ENCODE assay signal across 1 cellular context in the genomic region with DNA sequence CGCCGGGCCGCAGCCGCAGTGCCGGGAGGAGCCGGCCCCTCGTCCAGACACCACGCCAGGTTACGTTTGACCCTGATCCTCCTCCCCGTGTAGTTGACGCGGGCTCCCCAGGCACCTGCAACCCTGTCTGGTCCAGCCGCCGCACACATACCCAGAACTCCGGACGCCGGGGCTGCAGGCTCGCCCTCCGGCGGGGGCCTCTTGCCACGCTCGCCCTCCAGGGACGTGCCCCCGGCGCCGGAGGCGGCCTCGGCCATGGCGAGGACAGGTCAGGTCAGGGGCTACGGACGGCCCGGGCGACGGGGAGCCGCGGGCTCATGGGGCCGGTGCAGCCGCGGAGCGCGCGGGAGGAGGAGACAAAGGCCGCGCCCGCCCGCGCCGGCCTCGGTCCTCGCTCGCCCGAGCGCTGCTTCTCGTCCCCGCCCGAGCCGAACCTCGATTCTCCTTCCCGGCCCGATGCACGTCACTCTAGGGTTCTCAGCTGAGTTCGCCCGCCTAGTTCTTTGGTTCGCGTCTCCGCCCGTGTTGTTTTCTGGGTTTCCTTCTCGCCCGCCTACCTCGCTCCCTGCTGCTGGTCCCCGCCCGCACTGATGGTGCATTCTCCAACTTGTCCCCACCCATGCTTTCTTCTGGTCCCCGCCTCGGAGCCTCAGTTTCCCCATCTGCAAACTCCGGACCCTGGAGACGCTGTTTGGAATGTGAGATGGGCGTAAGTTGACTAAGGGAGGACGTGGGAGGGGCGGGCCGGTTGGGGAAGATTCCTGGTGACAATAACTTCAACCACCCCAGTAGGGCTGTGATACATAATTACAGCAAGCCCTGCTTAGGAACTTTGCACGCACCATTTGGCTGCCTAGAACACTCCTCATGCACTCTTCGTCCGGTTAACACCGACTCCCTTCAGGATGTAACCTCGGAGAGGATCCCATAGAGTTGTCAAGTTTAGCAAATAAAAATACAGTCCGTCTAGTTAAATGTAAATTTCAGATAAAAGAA.
TF ChIP-seq lines count a peak whose summit lies in the region.

Gene ANO8, minus strand, starts transcription at position 442 of the 996 bp plus-strand sequence. Its CDS starts 185 bp downstream, at position 257.

TF ChIP-seq in K562, 482 proteins besides CTCF, POLR2A, EP300 and RAD21 (continued from another document and continues in another):
- TF ChIP-seq UBTF (IDR thresholded peaks at IDR 0.05; ENCODE audit: borderline replicate concordance in 1 of 2, low read depth in 2 of 2, low read length in 2 of 2) (peak; percentile 91 to 99), GTF3C2 (IDR thresholded peaks at IDR 0.05; ENCODE audit: borderline replicate concordance, extremely low read depth, insufficient read length) (no peak), MXI1 (IDR thresholded peaks at IDR 0.05; ENCODE audit: low read depth, low read length) (peak; percentile 62; the same call in 1 of the 2 replicates), KDM1A (IDR thresholded peaks at IDR 0.05) (0 out of 4 replicates have a peak, but pooled peaks of 1 of the 2 experiments have one; percentile 13), ZNF311 (CRISPR knock-in tag; IDR thresholded peaks at IDR 0.05) (no peak), THRAP3 (IDR thresholded peaks at IDR 0.05; ENCODE audit: borderline replicate concordance) (no peak), MNT (conservative IDR thresholded peaks at IDR 0.05) (peak; percentile 59 to 84; a peak in 3 of 4 replicates), MCM7 (IDR thresholded peaks at IDR 0.05) (no peak), ZNF512 (tag; IDR thresholded peaks at IDR 0.05) (no peak), ZNF75A (CRISPR knock-in tag; IDR thresholded peaks at IDR 0.05) (no peak), NCOA6 (IDR thresholded peaks at IDR 0.05) (no peak), ELK3 (CRISPR knock-in tag; IDR thresholded peaks at IDR 0.05) (no peak), NR2C2 (CRISPR knock-in tag; IDR thresholded peaks at IDR 0.05) (peak; percentile 53; the same call in 1 of the 2 replicates), NR2C2 (tag; IDR thresholded peaks at IDR 0.05) (peak; percentile 83), EZH2 (IDR thresholded peaks at IDR 0.05; ENCODE audit: borderline replicate concordance, low read depth, low read length) (no peak), YY1 (IDR thresholded peaks at IDR 0.05; ENCODE audit: borderline replicate concordance in 1 of 3, control insufficient read depth in 1 of 3, extremely low read depth in 1 of 3, insufficient read depth in 3 of 3, insufficient read length in 1 of 3, insufficient replicate concordance in 2 of 3, low read depth in 1 of 3, low read length in 2 of 3) (peak in 2 of 3 experiments; percentile 77 to 79), ZNF212 (CRISPR knock-in tag; IDR thresholded peaks at IDR 0.05) (no peak), FOXA1 (IDR thresholded peaks at IDR 0.05; ENCODE audit: borderline replicate concordance) (no peak), ZNF395 (CRISPR knock-in tag; IDR thresholded peaks at IDR 0.05) (no peak), ZNF584 (CRISPR knock-in tag; IDR thresholded peaks at IDR 0.05; ENCODE audit: low read depth) (0 out of 2 replicates have a peak, but pooled peaks have one; percentile 61), SOX6 (IDR thresholded peaks at IDR 0.05) (peak; percentile 82), YBX1 (IDR thresholded peaks at IDR 0.05) (no peak), CEBPG (CRISPR knock-in tag; IDR thresholded peaks at IDR 0.05) (no peak), CEBPG (tag; conservative IDR thresholded peaks at IDR 0.05 in 1 of 2, IDR thresholded peaks at IDR 0.05 in 1 of 2) (no peak), LCOR (CRISPR knock-in tag; IDR thresholded peaks at IDR 0.05) (no peak; the same call in none of the 2 replicates), ZNF184 (CRISPR knock-in tag; IDR thresholded peaks at IDR 0.05) (no peak), GTF2A2 (tag; IDR thresholded peaks at IDR 0.05) (no peak), RAD51 (IDR thresholded peaks at IDR 0.05; ENCODE audit: borderline replicate concordance, low read depth) (no peak), ZNF384 (IDR thresholded peaks at IDR 0.05; ENCODE audit: low read depth, low read length) (peak; percentile 51; the same call in 1 of the 2 replicates)
- TF ChIP-seq, protein P1, sequence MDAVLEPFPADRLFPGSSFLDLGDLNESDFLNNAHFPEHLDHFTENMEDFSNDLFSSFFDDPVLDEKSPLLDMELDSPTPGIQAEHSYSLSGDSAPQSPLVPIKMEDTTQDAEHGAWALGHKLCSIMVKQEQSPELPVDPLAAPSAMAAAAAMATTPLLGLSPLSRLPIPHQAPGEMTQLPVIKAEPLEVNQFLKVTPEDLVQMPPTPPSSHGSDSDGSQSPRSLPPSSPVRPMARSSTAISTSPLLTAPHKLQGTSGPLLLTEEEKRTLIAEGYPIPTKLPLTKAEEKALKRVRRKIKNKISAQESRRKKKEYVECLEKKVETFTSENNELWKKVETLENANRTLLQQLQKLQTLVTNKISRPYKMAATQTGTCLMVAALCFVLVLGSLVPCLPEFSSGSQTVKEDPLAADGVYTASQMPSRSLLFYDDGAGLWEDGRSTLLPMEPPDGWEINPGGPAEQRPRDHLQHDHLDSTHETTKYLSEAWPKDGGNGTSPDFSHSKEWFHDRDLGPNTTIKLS (IDR thresholded peaks at IDR 0.05; ENCODE audit: borderline replicate concordance, low read depth) = peak; percentile 83; the same call in 1 of the 2 replicates
- TF ChIP-seq, protein P2, sequence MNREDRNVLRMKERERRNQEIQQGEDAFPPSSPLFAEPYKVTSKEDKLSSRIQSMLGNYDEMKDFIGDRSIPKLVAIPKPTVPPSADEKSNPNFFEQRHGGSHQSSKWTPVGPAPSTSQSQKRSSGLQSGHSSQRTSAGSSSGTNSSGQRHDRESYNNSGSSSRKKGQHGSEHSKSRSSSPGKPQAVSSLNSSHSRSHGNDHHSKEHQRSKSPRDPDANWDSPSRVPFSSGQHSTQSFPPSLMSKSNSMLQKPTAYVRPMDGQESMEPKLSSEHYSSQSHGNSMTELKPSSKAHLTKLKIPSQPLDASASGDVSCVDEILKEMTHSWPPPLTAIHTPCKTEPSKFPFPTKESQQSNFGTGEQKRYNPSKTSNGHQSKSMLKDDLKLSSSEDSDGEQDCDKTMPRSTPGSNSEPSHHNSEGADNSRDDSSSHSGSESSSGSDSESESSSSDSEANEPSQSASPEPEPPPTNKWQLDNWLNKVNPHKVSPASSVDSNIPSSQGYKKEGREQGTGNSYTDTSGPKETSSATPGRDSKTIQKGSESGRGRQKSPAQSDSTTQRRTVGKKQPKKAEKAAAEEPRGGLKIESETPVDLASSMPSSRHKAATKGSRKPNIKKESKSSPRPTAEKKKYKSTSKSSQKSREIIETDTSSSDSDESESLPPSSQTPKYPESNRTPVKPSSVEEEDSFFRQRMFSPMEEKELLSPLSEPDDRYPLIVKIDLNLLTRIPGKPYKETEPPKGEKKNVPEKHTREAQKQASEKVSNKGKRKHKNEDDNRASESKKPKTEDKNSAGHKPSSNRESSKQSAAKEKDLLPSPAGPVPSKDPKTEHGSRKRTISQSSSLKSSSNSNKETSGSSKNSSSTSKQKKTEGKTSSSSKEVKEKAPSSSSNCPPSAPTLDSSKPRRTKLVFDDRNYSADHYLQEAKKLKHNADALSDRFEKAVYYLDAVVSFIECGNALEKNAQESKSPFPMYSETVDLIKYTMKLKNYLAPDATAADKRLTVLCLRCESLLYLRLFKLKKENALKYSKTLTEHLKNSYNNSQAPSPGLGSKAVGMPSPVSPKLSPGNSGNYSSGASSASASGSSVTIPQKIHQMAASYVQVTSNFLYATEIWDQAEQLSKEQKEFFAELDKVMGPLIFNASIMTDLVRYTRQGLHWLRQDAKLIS (CRISPR knock-in tag; IDR thresholded peaks at IDR 0.05) = no peak; the same call in 1 of the 2 replicates
- TF ChIP-seq, protein P3, sequence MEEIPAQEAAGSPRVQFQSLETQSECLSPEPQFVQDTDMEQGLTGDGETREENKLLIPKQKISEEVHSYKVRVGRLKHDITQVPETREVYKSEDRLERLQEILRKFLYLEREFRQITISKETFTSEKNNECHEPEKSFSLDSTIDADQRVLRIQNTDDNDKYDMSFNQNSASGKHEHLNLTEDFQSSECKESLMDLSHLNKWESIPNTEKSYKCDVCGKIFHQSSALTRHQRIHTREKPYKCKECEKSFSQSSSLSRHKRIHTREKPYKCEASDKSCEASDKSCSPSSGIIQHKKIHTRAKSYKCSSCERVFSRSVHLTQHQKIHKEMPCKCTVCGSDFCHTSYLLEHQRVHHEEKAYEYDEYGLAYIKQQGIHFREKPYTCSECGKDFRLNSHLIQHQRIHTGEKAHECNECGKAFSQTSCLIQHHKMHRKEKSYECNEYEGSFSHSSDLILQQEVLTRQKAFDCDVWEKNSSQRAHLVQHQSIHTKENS (CRISPR knock-in tag; IDR thresholded peaks at IDR 0.05) = no peak
- TF ChIP-seq, protein P4, sequence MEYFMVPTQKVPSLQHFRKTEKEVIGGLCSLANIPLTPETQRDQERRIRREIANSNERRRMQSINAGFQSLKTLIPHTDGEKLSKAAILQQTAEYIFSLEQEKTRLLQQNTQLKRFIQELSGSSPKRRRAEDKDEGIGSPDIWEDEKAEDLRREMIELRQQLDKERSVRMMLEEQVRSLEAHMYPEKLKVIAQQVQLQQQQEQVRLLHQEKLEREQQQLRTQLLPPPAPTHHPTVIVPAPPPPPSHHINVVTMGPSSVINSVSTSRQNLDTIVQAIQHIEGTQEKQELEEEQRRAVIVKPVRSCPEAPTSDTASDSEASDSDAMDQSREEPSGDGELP (CRISPR knock-in tag; IDR thresholded peaks at IDR 0.05; ENCODE audit: borderline replicate concordance) = peak; percentile 100
